Comparison of ENCODE assay signal across 8 cellular contexts in genomic region chr12:1605129-1606020, GRCh38. TPM values are rescaled to one million over a fixed set of nuclear protein-coding genes. Genes with fewer than 3 reads are reported as not detected.
DNase-seq lines count a peak whose midpoint lies in the region; ATAC-seq, FAIRE-seq and TF ChIP-seq lines count a peak whose summit lies in the region.

No MANE protein-coding gene starts in this region.

- peak overlapping the region; percentile 67 to 84 for H3K9ac ChIP-seq in duodenal mucosa (ENCODE audit: low read depth in 1 of 2, low read length in 2 of 2)
- H3K9ac ChIP-seq in HepG2 (ENCODE audit: insufficient read depth, low read depth, low read length), result no peak overlapping the region

- H3K27me3 Mint-ChIP-seq in activated CD4-positive, alpha-beta T cell treated with anti-CD3 and anti-CD28 coated beads, Interleukin-2, amount 10 ng/mL, durations not matched to agents 7 days and 5 days, result peaks cover 5% of the 10 kb centered on the region

- H3K4me1 ChIP-seq in duodenal mucosa (ENCODE audit: control insufficient read depth in 1 of 2, insufficient read depth in 2 of 2, low read length in 2 of 2) (peaks cover 13 to 16% of the 10 kb centered on the region in 2 donors), HepG2 (ENCODE audit: insufficient read depth, low read length) (peaks cover 78% of the 10 kb centered on the region)

- no peak for TF ChIP-seq POLR2A in HepG2 (IDR thresholded peaks at IDR 0.05; ENCODE audit: insufficient read depth in 1 of 2, low read depth in 2 of 2, low read length in 2 of 2)

- H3K4me2 ChIP-seq in HepG2 (ENCODE audit: low read depth, low read length), result peak overlapping the region; percentile 98

- intact Hi-C loops in HepG2 (cut with micrococcal nuclease; ENCODE audit: unreplicated experiment), result loop anchor here (10.0 kb wide), 1 partner anchor 1031 kb away; no protein-coding TSS in a partner anchor

- H3K9me3 Mint-ChIP-seq in activated CD4-positive, alpha-beta T cell treated with anti-CD3 and anti-CD28 coated beads, Interleukin-2, amount 10 ng/mL, durations not matched to agents 7 days and 5 days, result no peaks in the 10 kb centered on the region

- H3K4me3 ChIP-seq in duodenal mucosa (ENCODE audit: low read depth in 1 of 2, low read length in 2 of 2) (peak overlapping the region; percentile 70 to 75), HepG2 (replicated peaks in 1 of 3; ENCODE audit: insufficient read depth in 1 of 3, low read depth in 2 of 3, low read length in 3 of 3) (peak overlapping the region; percentile 40 to 77 (median 49))

- TF ChIP-seq CTCF in HepG2 (CRISPR knock-in tag; IDR thresholded peaks at IDR 0.05), result peak; percentile 93

- POLR2A ChIA-PET in activated CD4-positive, alpha-beta T cell treated with anti-CD3 and anti-CD28 coated beads, Interleukin-2, amount 10 ng/mL, durations not matched to agents 7 days and 5 days (lab: Charles Lee), result no interaction called here
- POLR2A ChIA-PET in HepG2 (lab: Yijun Ruan, JAX), result interaction anchor here (0.9 to 1.0 kb wide), 2 partner anchors 61 to 487 kb away, joined by 3 read pairs; no protein-coding TSS in a partner anchor

- no peaks in the 10 kb centered on the region for H3K36me3 Mint-ChIP-seq in activated CD4-positive, alpha-beta T cell treated with anti-CD3 and anti-CD28 coated beads, Interleukin-2, amount 10 ng/mL, durations not matched to agents 7 days and 5 days (ENCODE audit: low read depth)

- H3K9me3 ChIP-seq in duodenal mucosa (ENCODE audit: control insufficient read depth in 1 of 2, low read length in 2 of 2), result no peaks in the 10 kb centered on the region
- H3K9me3 ChIP-seq in HepG2 (ENCODE audit: low read length), result no peaks in the 10 kb centered on the region

- TF ChIP-seq EP300 in HepG2 (IDR thresholded peaks at IDR 0.05; ENCODE audit: low read depth in 2 of 2, low read length in 2 of 2), result no peak
- TF ChIP-seq EP300 in HepG2 (CRISPR knock-in tag; IDR thresholded peaks at IDR 0.05; ENCODE audit: borderline replicate concordance), result no peak

- peak overlapping the region; percentile 69 for H3K27ac ChIP-seq in duodenal mucosa (ENCODE audit: low read depth, low read length)
- H3K27ac ChIP-seq in HepG2 (ENCODE audit: extremely low read length, insufficient read depth, low read length), result peak overlapping the region; percentile 38

- H3K27me3 ChIP-seq in duodenal mucosa (ENCODE audit: control insufficient read depth in 1 of 2, insufficient read depth in 2 of 2, low read length in 2 of 2) (no peaks in the 10 kb centered on the region), HepG2 (ENCODE audit: control insufficient read depth in 1 of 2, insufficient read depth in 2 of 2, low read length in 2 of 2) (peaks cover 0 to 9% of the 10 kb centered on the region in 2 experiments; a peak in 2 of 5 replicates)

- H3K79me2 ChIP-seq in HepG2 (ENCODE audit: insufficient read depth, low read length), result no peaks in the 10 kb centered on the region

- peak overlapping the region; percentile 1 for H3K27ac Mint-ChIP-seq in activated CD4-positive, alpha-beta T cell treated with anti-CD3 and anti-CD28 coated beads, Interleukin-2, amount 10 ng/mL, durations not matched to agents 7 days and 5 days

- peak overlapping the region; percentile 56 for H3K4me3 Mint-ChIP-seq in activated CD4-positive, alpha-beta T cell treated with anti-CD3 and anti-CD28 coated beads, Interleukin-2, amount 10 ng/mL, durations not matched to agents 7 days and 5 days

- no peak overlapping the region for H2AFZ ChIP-seq in HepG2 (ENCODE audit: low read length)

- peak; percentile 84 for FAIRE-seq in HepG2 (lab: Jason Lieb, UNC)

- CTCF ChIA-PET in activated CD4-positive, alpha-beta T cell treated with anti-CD3 and anti-CD28 coated beads, Interleukin-2, amount 10 ng/mL, durations not matched to agents 7 days and 5 days (lab: Charles Lee), result interaction anchor here (0.5 to 1.9 kb wide), 9 partner anchors 9 to 1223 kb away, joined by 3 to 8 read pairs (median 3); no protein-coding TSS in a partner anchor
- CTCF ChIA-PET in HepG2 (lab: Yijun Ruan, JAX; ENCODE audit: low intra/inter-chr PET ratio, low total read pairs), result interaction anchor here (0.6 to 0.7 kb wide), 2 partner anchors 487 to 576 kb away, joined by 3 read pairs; no protein-coding TSS in a partner anchor

- no peaks in the 10 kb centered on the region for H4K20me1 ChIP-seq in HepG2 (ENCODE audit: insufficient read depth, low read length)

- H3K36me3 ChIP-seq in duodenal mucosa (ENCODE audit: control insufficient read depth in 1 of 2, insufficient read depth in 2 of 2, low read length in 2 of 2) (no peaks in the 10 kb centered on the region), HepG2 (replicated peaks in 1 of 2; ENCODE audit: control insufficient read depth in 1 of 2, insufficient read depth in 2 of 2, low read length in 2 of 2) (no peaks in the 10 kb centered on the region)

- under 1% methylated on average over 21 of the region's 22 CpGs for WGBS in HepG2 (ENCODE audit: low lambda C conversion rate)

- in situ Hi-C loops in HepG2 (cut with HindIII; ENCODE audit: extremely low pct_ligation_motif_present, low pct_unique_long_range_greater_than_20kb), result no loop called here

- peak; percentile 73 for TF ChIP-seq RAD21 in HepG2 (CRISPR knock-in tag; IDR thresholded peaks at IDR 0.05)

- H3K4me1 Mint-ChIP-seq in activated CD4-positive, alpha-beta T cell treated with anti-CD3 and anti-CD28 coated beads, Interleukin-2, amount 10 ng/mL, durations not matched to agents 7 days and 5 days, result peaks cover 43% of the 10 kb centered on the region

- DNase-seq in SKM-1 treated with dmso at 0.1 percent for 144 hours (lab: John Stamatoyannopoulos, UW; ENCODE audit: unreplicated experiment) (peak; percentile 51), SKM-1 (lab: John Stamatoyannopoulos, UW; ENCODE audit: unreplicated experiment) (no peak), NCI-H510A treated with DMSO at 0.1 percent for 48 hours (lab: John Stamatoyannopoulos, UW) (peak; percentile 64), HepG2 (ENCODE audit: low spot score) (peak; percentile 70)
- DNase-seq in activated CD4-positive, alpha-beta T cell treated with anti-CD3 and anti-CD28 coated beads, Interleukin-2, amount 10 ng/mL, durations not matched to agents 7 days and 5 days, result peak; percentile 73
- DNase-seq in stimulated activated CD8-positive, alpha-beta memory T cell treated with anti-CD3 and anti-CD28 coated beads, Interleukin-12 subunit alpha, Interleukin-12 subunit beta, amount 100 ng/mL, for 1 hour (ENCODE audit: low read depth), result peak; percentile 42

- ATAC-seq in HG03159 (IDR thresholded peaks at IDR 0.05; ENCODE audit: unreplicated experiment) (peak; percentile 32), HepG2 (peak; percentile 79)

- no TSS peak for BruUV-seq in HepG2 (replicated peaks; lab: Mats Ljungman, UMichigan)

RNA-seq across cellular contexts. Expression of gene FBXL14, which starts 11.0 kb away (rescaled TPM):
- total RNA-seq in activated CD4-positive, alpha-beta T cell treated with anti-CD3 and anti-CD28 coated beads, Interleukin-2, amount 10 ng/mL, durations not matched to agents 7 days and 5 days, result 10 to 100 TPM; 24.3 to 26.4 TPM
- total RNA-seq in HepG2 (2016; rRNA removed; fragmentation: Illumina TruSeq; extraction: Trizol), result 5.5 and 7.0 TPM in 2 replicates
- total RNA-seq in HepG2 (2016; cell fraction: cytosol; rRNA removed; fragmentation: Illumina TruSeq; extraction: Trizol; ENCODE audit: low read depth), result 1.6 TPM in 2 replicates
- 5.8 and 6.3 TPM in 2 replicates for total RNA-seq in HepG2 (2016; cell fraction: insoluble cytoplasmic fraction; rRNA removed; fragmentation: Illumina TruSeq; extraction: Trizol)
- total RNA-seq in HepG2 (2016; cell fraction: membrane; rRNA removed; fragmentation: Illumina TruSeq; extraction: Trizol), result 7.3 and 8.4 TPM in 2 replicates
- total RNA-seq in HepG2 (2016; cell fraction: nucleus; rRNA removed; fragmentation: Illumina TruSeq; extraction: Trizol), result 3.5 and 4.2 TPM in 2 replicates
- polyA plus RNA-seq in HepG2 (2011; rRNA removed), result 7.2 and 7.4 TPM in 2 replicates
- polyA plus RNA-seq in HepG2 (2011; cell fraction: cytosol; rRNA removed), result 5.7 and 11.0 TPM in 2 replicates
- polyA plus RNA-seq in HepG2 (2011; cell fraction: nucleus; rRNA removed), result 4.8 and 5.6 TPM in 2 replicates
- polyA plus RNA-seq in HepG2 (2012), result 1.5 and 3.4 TPM in 2 replicates
- 1.3 and 1.5 TPM in 2 replicates for polyA plus RNA-seq in HepG2 (2016; cell fraction: cytosol; fragmentation: Illumina TruSeq; extraction: Trizol; ENCODE audit: low read depth)
- 4.3 and 4.9 TPM in 2 replicates for polyA plus RNA-seq in HepG2 (2016; cell fraction: insoluble cytoplasmic fraction; fragmentation: Illumina TruSeq; extraction: Trizol; ENCODE audit: low read depth)
- polyA plus RNA-seq in HepG2 (2016; cell fraction: membrane; fragmentation: Illumina TruSeq; extraction: Trizol; ENCODE audit: low read depth), result 3.9 and 4.6 TPM in 2 replicates
- 2.8 and 3.0 TPM in 2 replicates for polyA plus RNA-seq in HepG2 (2016; cell fraction: nucleus; fragmentation: Illumina TruSeq; extraction: Trizol; ENCODE audit: insufficient read depth, low read depth)
- polyA minus RNA-seq in HepG2 (2011; rRNA and poly(A)+ RNA removed; ENCODE audit: low replicate concordance), result 24.9 and 37.9 TPM in 2 replicates
- polyA minus RNA-seq in HepG2 (2011; cell fraction: cytosol; rRNA and poly(A)+ RNA removed), result 5.9 and 9.1 TPM in 2 replicates
- polyA minus RNA-seq in HepG2 (2011; cell fraction: nucleus; rRNA and poly(A)+ RNA removed), result 3.3 and 4.5 TPM in 2 replicates

RNA-seq across cellular contexts. Expression of gene WNT5B, which starts 23.7 kb away (rescaled TPM):
- under 1 TPM in 1 of 2 experiments, not detected in 1; 0.15 TPM for total RNA-seq in activated CD4-positive, alpha-beta T cell treated with anti-CD3 and anti-CD28 coated beads, Interleukin-2, amount 10 ng/mL, durations not matched to agents 7 days and 5 days
- total RNA-seq in HepG2 (2016; rRNA removed; fragmentation: Illumina TruSeq; extraction: Trizol), result 0.04 TPM in 1 of 2 replicates, not detected in the other
- not detected in 2 replicates for total RNA-seq in HepG2 (2016; cell fraction: cytosol; rRNA removed; fragmentation: Illumina TruSeq; extraction: Trizol; ENCODE audit: low read depth)
- 0.06 TPM in 1 of 2 replicates, not detected in the other for total RNA-seq in HepG2 (2016; cell fraction: insoluble cytoplasmic fraction; rRNA removed; fragmentation: Illumina TruSeq; extraction: Trizol)
- not detected in 2 replicates for total RNA-seq in HepG2 (2016; cell fraction: membrane; rRNA removed; fragmentation: Illumina TruSeq; extraction: Trizol)
- not detected in 2 replicates for total RNA-seq in HepG2 (2016; cell fraction: nucleus; rRNA removed; fragmentation: Illumina TruSeq; extraction: Trizol)
- not detected in 2 replicates for polyA plus RNA-seq in HepG2 (2011; rRNA removed)
- 0.04 TPM in 2 replicates for polyA plus RNA-seq in HepG2 (2011; cell fraction: cytosol; rRNA removed)
- not detected in 2 replicates for polyA plus RNA-seq in HepG2 (2011; cell fraction: nucleus; rRNA removed)
- polyA plus RNA-seq in HepG2 (2012), result not detected in 2 replicates
- not detected in 2 replicates for polyA plus RNA-seq in HepG2 (2016; cell fraction: cytosol; fragmentation: Illumina TruSeq; extraction: Trizol; ENCODE audit: low read depth)
- not detected in 2 replicates for polyA plus RNA-seq in HepG2 (2016; cell fraction: insoluble cytoplasmic fraction; fragmentation: Illumina TruSeq; extraction: Trizol; ENCODE audit: low read depth)
- not detected in 2 replicates for polyA plus RNA-seq in HepG2 (2016; cell fraction: membrane; fragmentation: Illumina TruSeq; extraction: Trizol; ENCODE audit: low read depth)
- polyA plus RNA-seq in HepG2 (2016; cell fraction: nucleus; fragmentation: Illumina TruSeq; extraction: Trizol; ENCODE audit: insufficient read depth, low read depth), result not detected in 2 replicates
- not detected in 2 replicates for polyA minus RNA-seq in HepG2 (2011; rRNA and poly(A)+ RNA removed; ENCODE audit: low replicate concordance)
- polyA minus RNA-seq in HepG2 (2011; cell fraction: cytosol; rRNA and poly(A)+ RNA removed), result not detected in 2 replicates
- not detected in 2 replicates for polyA minus RNA-seq in HepG2 (2011; cell fraction: nucleus; rRNA and poly(A)+ RNA removed)
